In genomic region chrX:137479394-137479793, GRCh38 we compare ENCODE assay signal across 18 cellular contexts.
"Had no signal": no experiment of that assay in that cellular context is flagged by ENCODE, and none has a peak within 500 bp of the region (broad histone marks: within the 10 kb centered on the region; RNA-seq: fewer than 3 reads in every experiment).

No MANE protein-coding gene starts in this region.

- H3K36me3 ChIP-seq: thyroid gland had no signal

- H3K4me3 Mint-ChIP-seq: activated CD4-positive, alpha-beta memory T cell treated with anti-CD3 and anti-CD28 coated beads for 36 hours; activated naive CD8-positive, alpha-beta T cell treated with anti-CD3 and anti-CD28 coated beads, Interleukin-2, amount 10 ng/mL, durations not matched to agents 7 days and 5 days; activated T-helper 17 cell treated with anti-CD3 and anti-CD28 coated beads, Interleukin-2, amount 50 U/mL, for 72 hours; brain; memory B cell; naive B cell; neural crest cell; WTC11 had no signal

- H3K4me1 Mint-ChIP-seq: activated naive CD8-positive, alpha-beta T cell treated with anti-CD3 and anti-CD28 coated beads, Interleukin-2, amount 10 ng/mL, durations not matched to agents 7 days and 5 days; activated T-helper 17 cell treated with anti-CD3 and anti-CD28 coated beads, Interleukin-2, amount 50 U/mL, for 72 hours; memory B cell; naive B cell; neural crest cell had no signal

- H3K27me3 Mint-ChIP-seq: activated CD4-positive, alpha-beta memory T cell treated with anti-CD3 and anti-CD28 coated beads for 36 hours; activated naive CD8-positive, alpha-beta T cell treated with anti-CD3 and anti-CD28 coated beads, Interleukin-2, amount 10 ng/mL, durations not matched to agents 7 days and 5 days; activated T-helper 17 cell treated with anti-CD3 and anti-CD28 coated beads, Interleukin-2, amount 50 U/mL, for 72 hours; memory B cell; naive B cell; progenitor cell of endocrine pancreas had no signal

- H3K36me3 Mint-ChIP-seq: activated CD4-positive, alpha-beta memory T cell treated with anti-CD3 and anti-CD28 coated beads for 36 hours; activated naive CD8-positive, alpha-beta T cell treated with anti-CD3 and anti-CD28 coated beads, Interleukin-2, amount 10 ng/mL, durations not matched to agents 7 days and 5 days; brain; memory B cell; naive B cell; WTC11 had no signal

- H3K27me3 ChIP-seq: thyroid gland had no signal

- H3K4me1 ChIP-seq: thyroid gland had no signal

- DNase-seq: activated CD4-positive, alpha-beta memory T cell treated with anti-CD3 and anti-CD28 coated beads for 36 hours; activated CD4-positive, alpha-beta T cell treated with anti-CD3 and anti-CD28 coated beads for 4 hours; activated naive CD4-positive, alpha-beta T cell treated with Interleukin-2 at 50 U/mL for 16 hours; activated naive CD8-positive, alpha-beta T cell treated with anti-CD3 and anti-CD28 coated beads, Interleukin-2, amount 10 ng/mL, durations not matched to agents 7 days and 5 days; amygdala; caudate nucleus; mucosa of descending colon; naive B cell; stimulated activated CD4-positive, alpha-beta T cell treated with anti-CD3 and anti-CD28 coated beads, Interleukin-1b, Interleukin-23, amount 100 ng/mL, for 48 hours; stimulated activated CD8-positive, alpha-beta memory T cell treated with anti-CD3 and anti-CD28 coated beads, Interleukin-4, amount 100 ng/mL, for 48 hours; stimulated activated naive CD4-positive, alpha-beta T cell; thyroid gland had no signal

- H3K27ac Mint-ChIP-seq: activated CD4-positive, alpha-beta memory T cell treated with anti-CD3 and anti-CD28 coated beads for 36 hours; activated naive CD8-positive, alpha-beta T cell treated with anti-CD3 and anti-CD28 coated beads, Interleukin-2, amount 10 ng/mL, durations not matched to agents 7 days and 5 days; activated T-helper 17 cell treated with anti-CD3 and anti-CD28 coated beads, Interleukin-2, amount 50 U/mL, for 72 hours; brain; memory B cell; naive B cell; progenitor cell of endocrine pancreas; WTC11 had no signal

- H3K9me3 ChIP-seq: mucosa of descending colon, thyroid gland had no signal

- H3K4me3 ChIP-seq: mucosa of descending colon, thyroid gland had no signal

- H3K27ac ChIP-seq: thyroid gland had no signal

- H3K9me3 Mint-ChIP-seq: activated CD4-positive, alpha-beta memory T cell treated with anti-CD3 and anti-CD28 coated beads for 36 hours; activated naive CD8-positive, alpha-beta T cell treated with anti-CD3 and anti-CD28 coated beads, Interleukin-2, amount 10 ng/mL, durations not matched to agents 7 days and 5 days; activated T-helper 17 cell treated with anti-CD3 and anti-CD28 coated beads, Interleukin-2, amount 50 U/mL, for 72 hours; brain; memory B cell; neural crest cell; WTC11 had no signal
